Comparison of ENCODE assay signal across 10 cellular contexts in genomic region chr17:75873587-75874322, GRCh38. TPM values are rescaled to one million over a fixed set of nuclear protein-coding genes. Genes with fewer than 3 reads are reported as not detected.
DNase-seq lines count a peak whose midpoint lies in the region; ATAC-seq and TF ChIP-seq lines count a peak whose summit lies in the region.
"Had no signal": no experiment of that assay in that cellular context is flagged by ENCODE, and none has a peak within 500 bp of the region (broad histone marks: within the 10 kb centered on the region; RNA-seq: fewer than 3 reads in every experiment).

No MANE protein-coding gene starts in this region.

- DNase-seq in activated CD4-positive, alpha-beta memory T cell treated with anti-CD3 and anti-CD28 coated beads, Interleukin-2, amount 10 ng/mL, durations not matched to agents 7 days and 5 days = no peak
- no peak for DNase-seq in right cardiac atrium
- DNase-seq in stomach = no peak
- no peak for DNase-seq in COR-L47 (lab: John Stamatoyannopoulos, UW)
- no peak for DNase-seq in mesothelial cell of epicardium (ENCODE audit: low spot score in 2 of 2, unreplicated experiment in 2 of 2)
- DNase-seq in MV-4-11 (lab: John Stamatoyannopoulos, UW) = no peak
- no peak for DNase-seq in glomerular visceral epithelial cell (ENCODE audit: extremely low spot score)
- DNase-seq: activated CD4-positive, alpha-beta T cell treated with anti-CD3 and anti-CD28 coated beads, Interleukin-2, amount 50 U/mL, for 48 hours had no signal

- TF ChIP-seq POLR2A in stomach (IDR thresholded peaks at IDR 0.05) = no peak

- peak overlapping the region; percentile 96 for H3K27ac Mint-ChIP-seq in activated CD4-positive, alpha-beta memory T cell treated with anti-CD3 and anti-CD28 coated beads, Interleukin-2, amount 10 ng/mL, durations not matched to agents 7 days and 5 days
- no peak overlapping the region for H3K27ac Mint-ChIP-seq in mesothelial cell of epicardium

- intact Hi-C loops in right cardiac atrium (cut with DNase I) (no loop called here), stomach (cut with DNase I; ENCODE audit: low total_unique reads) (no loop called here)

- H3K36me3 ChIP-seq in HEK293 (ENCODE audit: control insufficient read depth in 2 of 2, insufficient read depth in 1 of 2, low read length in 2 of 2) = peaks cover 0 to 4% of the 10 kb centered on the region in 2 experiments; a peak in 1 of 3 replicates
- H3K36me3 ChIP-seq in stomach = peaks cover 8 to 23% (median 18%) of the 10 kb centered on the region in 4 donors

- TF ChIP-seq CTCF in HEK293 (tag by site-specific recombination; IDR thresholded peaks at IDR 0.05) (no peak), stomach (IDR thresholded peaks at IDR 0.05) (no peak), mesothelial cell of epicardium (IDR thresholded peaks at IDR 0.05; ENCODE audit: unreplicated experiment) (no peak)

- CTCF ChIA-PET in HEK293 (lab: Yijun Ruan, JAX) = interaction anchor here (0.5 to 7.6 kb wide), 7 partner anchors 9 to 308 kb away, joined by 3 to 84 read pairs (median 5); no protein-coding TSS in a partner anchor
- CTCF ChIA-PET in activated CD4-positive, alpha-beta memory T cell treated with anti-CD3 and anti-CD28 coated beads, Interleukin-2, amount 10 ng/mL, durations not matched to agents 7 days and 5 days (lab: Charles Lee) = interaction anchor here (0.6 to 7.5 kb wide), 6 partner anchors 9 to 32 kb away, joined by 3 to 91 read pairs (median 7); partner anchors contain the start of genes TRIM65 and WBP2

- H3K4me1 ChIP-seq in HEK293 (ENCODE audit: control insufficient read depth, insufficient read depth, low read length) (peaks cover 4% of the 10 kb centered on the region), right cardiac atrium (ENCODE audit: control insufficient read depth, insufficient read depth, low read length) (peaks cover 22% of the 10 kb centered on the region), stomach (peaks cover 53 to 91% (median 83%) of the 10 kb centered on the region in 4 donors)

- peaks cover 2% of the 10 kb centered on the region for H3K27me3 Mint-ChIP-seq in activated CD4-positive, alpha-beta memory T cell treated with anti-CD3 and anti-CD28 coated beads, Interleukin-2, amount 10 ng/mL, durations not matched to agents 7 days and 5 days
- peaks cover 34% of the 10 kb centered on the region for H3K27me3 Mint-ChIP-seq in mesothelial cell of epicardium (ENCODE audit: low read depth)

- no peaks in the 10 kb centered on the region for H3K9me3 Mint-ChIP-seq in activated CD4-positive, alpha-beta memory T cell treated with anti-CD3 and anti-CD28 coated beads, Interleukin-2, amount 10 ng/mL, durations not matched to agents 7 days and 5 days
- H3K9me3 Mint-ChIP-seq in mesothelial cell of epicardium = no peaks in the 10 kb centered on the region

- POLR2A ChIA-PET in HEK293 (lab: Yijun Ruan, JAX) = interaction anchor here (1.0 to 2.0 kb wide), 2 partner anchors 18 to 94 kb away, joined by 3 to 26 read pairs; partner anchors contain the start of gene WBP2
- POLR2A ChIA-PET in activated CD4-positive, alpha-beta memory T cell treated with anti-CD3 and anti-CD28 coated beads, Interleukin-2, amount 10 ng/mL, durations not matched to agents 7 days and 5 days (lab: Charles Lee) = interaction anchor here (0.7 to 12.6 kb wide), 12 partner anchors 9 to 97 kb away, joined by 3 to 221 read pairs (median 6); partner anchors contain the start of genes MRPL38, TRIM65, UNC13D and UNK

- H3K36me3 Mint-ChIP-seq in activated CD4-positive, alpha-beta memory T cell treated with anti-CD3 and anti-CD28 coated beads, Interleukin-2, amount 10 ng/mL, durations not matched to agents 7 days and 5 days (ENCODE audit: low read depth) = peaks cover 25% of the 10 kb centered on the region
- no peaks in the 10 kb centered on the region for H3K36me3 Mint-ChIP-seq in mesothelial cell of epicardium

- H3K9me3 ChIP-seq in HEK293 (ENCODE audit: control insufficient read depth, insufficient read depth, low read depth, low read length) (no peaks in the 10 kb centered on the region), right cardiac atrium (ENCODE audit: control insufficient read depth, low read length) (no peaks in the 10 kb centered on the region), stomach (no peaks in the 10 kb centered on the region)

- TF ChIP-seq EP300 in stomach (IDR thresholded peaks at IDR 0.05) = no peak

- H3K27me3 ChIP-seq in right cardiac atrium (ENCODE audit: control insufficient read depth, insufficient read depth) (no peaks in the 10 kb centered on the region), stomach (peaks cover 0 to 12% (median 0%) of the 10 kb centered on the region in 3 donors)

- peaks cover 53% of the 10 kb centered on the region for H3K4me1 Mint-ChIP-seq in activated CD4-positive, alpha-beta memory T cell treated with anti-CD3 and anti-CD28 coated beads, Interleukin-2, amount 10 ng/mL, durations not matched to agents 7 days and 5 days
- peaks cover 15% of the 10 kb centered on the region for H3K4me1 Mint-ChIP-seq in mesothelial cell of epicardium

- ATAC-seq in right cardiac atrium = no peak

- H3K4me3 ChIP-seq in HEK293 (ENCODE audit: low read depth, low read length) = no peak overlapping the region
- no peak overlapping the region for H3K4me3 ChIP-seq in right cardiac atrium (ENCODE audit: low read length)
- H3K4me3 ChIP-seq in stomach = no peak overlapping the region

- no peak overlapping the region for H3K4me3 Mint-ChIP-seq in activated CD4-positive, alpha-beta memory T cell treated with anti-CD3 and anti-CD28 coated beads, Interleukin-2, amount 10 ng/mL, durations not matched to agents 7 days and 5 days
- H3K4me3 Mint-ChIP-seq in mesothelial cell of epicardium = no peak overlapping the region

- H3K27ac ChIP-seq in HEK293 (ENCODE audit: extremely low read depth, low read depth, low read length) = no peak overlapping the region
- H3K27ac ChIP-seq in right cardiac atrium (ENCODE audit: low read length) = peak overlapping the region; percentile 63
- H3K27ac ChIP-seq in stomach = peak overlapping the region; percentile 84 to 96 (median 91)
- H3K27ac ChIP-seq: HL-60 had no signal

- WGBS in right cardiac atrium = 47% methylated on average over 11 of the region's 11 CpGs
- 52 to 65% (median 56%) methylated on average over 10 to 11 of the region's 11 CpGs for WGBS in stomach, 5 donors

TF ChIP-seq in HEK293, 187 proteins besides CTCF, POLR2A, EP300 and RAD21 (continues in another document):
- peak; percentile 99 for TF ChIP-seq ZNF664 (tag by site-specific recombination; IDR thresholded peaks at IDR 0.05)
- TF ChIP-seq ZNF24 (tag by site-specific recombination; IDR thresholded peaks at IDR 0.05) = 0 out of 2 replicates have a peak, but pooled peaks have one; percentile 47
- TF ChIP-seq, protein P1, sequence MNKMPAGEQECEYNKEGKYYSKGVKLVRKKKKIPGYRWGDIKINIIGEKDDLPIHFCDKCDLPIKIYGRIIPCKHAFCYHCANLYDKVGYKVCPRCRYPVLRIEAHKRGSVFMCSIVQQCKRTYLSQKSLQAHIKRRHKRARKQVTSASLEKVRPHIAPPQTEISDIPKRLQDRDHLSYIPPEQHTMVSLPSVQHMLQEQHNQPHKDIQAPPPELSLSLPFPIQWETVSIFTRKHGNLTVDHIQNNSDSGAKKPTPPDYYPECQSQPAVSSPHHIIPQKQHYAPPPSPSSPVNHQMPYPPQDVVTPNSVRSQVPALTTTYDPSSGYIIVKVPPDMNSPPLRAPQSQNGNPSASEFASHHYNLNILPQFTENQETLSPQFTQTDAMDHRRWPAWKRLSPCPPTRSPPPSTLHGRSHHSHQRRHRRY (tag by site-specific recombination; IDR thresholded peaks at IDR 0.05) = no peak

RNA-seq across cellular contexts. Expression of gene TRIM47, which starts 4.6 kb away (rescaled TPM):
- total RNA-seq in activated CD4-positive, alpha-beta memory T cell treated with anti-CD3 and anti-CD28 coated beads, Interleukin-2, amount 10 ng/mL, durations not matched to agents 7 days and 5 days = 10 to 100 TPM; 31.9 to 33.8 TPM
- total RNA-seq in right cardiac atrium (10 to 100 TPM; 24.1 to 25.9 (median 25.3) TPM), stomach (10 to 100 TPM in 4 of 5 donors, 1 to 10 TPM in 1; 3.5 to 40.4 (median 11.9) TPM), mesothelial cell of epicardium (2.8 to 3.1 TPM (median 2.9 TPM) in 3 replicates)
- polyA plus RNA-seq in right cardiac atrium (19.2 TPM), stomach (10 to 100 TPM; 24.2 to 34.7 (median 28.4) TPM)

RNA-seq across cellular contexts. Expression of gene WBP2, which starts 18.6 kb away (rescaled TPM):
- 100 to 1,000 TPM; 107 to 114 TPM for total RNA-seq in activated CD4-positive, alpha-beta memory T cell treated with anti-CD3 and anti-CD28 coated beads, Interleukin-2, amount 10 ng/mL, durations not matched to agents 7 days and 5 days
- 100 to 1,000 TPM; 112 to 128 (median 118) TPM for total RNA-seq in right cardiac atrium
- 109 TPM for polyA plus RNA-seq in right cardiac atrium
- total RNA-seq in stomach = 100 to 1,000 TPM in 1 of 5 donors, 10 to 100 TPM in 4; 28.6 to 122 (median 46.1) TPM
- 100 to 1,000 TPM in 1 of 3 donors, 10 to 100 TPM in 2; 87.3 to 104 (median 98.6) TPM for polyA plus RNA-seq in stomach
- 42.3 to 46.0 TPM (median 45.8 TPM) in 3 replicates for total RNA-seq in mesothelial cell of epicardium

RNA-seq across cellular contexts. Expression of gene TRIM65, which starts 23.0 kb away (rescaled TPM):
- 10 to 100 TPM; 24.9 to 26.1 TPM for total RNA-seq in activated CD4-positive, alpha-beta memory T cell treated with anti-CD3 and anti-CD28 coated beads, Interleukin-2, amount 10 ng/mL, durations not matched to agents 7 days and 5 days
- total RNA-seq in right cardiac atrium (10 to 100 TPM in 1 of 4 donors, 1 to 10 TPM in 3; 5.7 to 10.7 (median 7.7) TPM), stomach (10 to 100 TPM in 3 of 5 donors, 1 to 10 TPM in 1, not detected in 1; 9.2 to 26.6 (median 16.9) TPM), mesothelial cell of epicardium (21.2 to 21.9 TPM (median 21.4 TPM) in 3 replicates)
- polyA plus RNA-seq in right cardiac atrium (7.9 TPM), stomach (10 to 100 TPM in 1 of 3 donors, 1 to 10 TPM in 2; 8.1 to 10.6 (median 9.5) TPM)

RNA-seq across cellular contexts. Expression of gene UNC13D, which starts 29.6 kb away (rescaled TPM):
- total RNA-seq in activated CD4-positive, alpha-beta memory T cell treated with anti-CD3 and anti-CD28 coated beads, Interleukin-2, amount 10 ng/mL, durations not matched to agents 7 days and 5 days = 100 to 1,000 TPM; 179 to 190 TPM
- total RNA-seq in right cardiac atrium (10 to 100 TPM; 12.6 to 30.4 (median 27.4) TPM), stomach (10 to 100 TPM in 4 of 5 donors, 1 to 10 TPM in 1; 9.0 to 45.5 (median 25.5) TPM), mesothelial cell of epicardium (6.0 to 7.7 TPM (median 6.8 TPM) in 3 replicates)
- polyA plus RNA-seq in right cardiac atrium (18.8 TPM), stomach (10 to 100 TPM in 2 of 3 donors, 1 to 10 TPM in 1; 6.4 to 18.5 (median 17.9) TPM)

RNA-seq across cellular contexts. Expression of gene MRPL38, which starts 30.9 kb away (rescaled TPM):
- total RNA-seq in activated CD4-positive, alpha-beta memory T cell treated with anti-CD3 and anti-CD28 coated beads, Interleukin-2, amount 10 ng/mL, durations not matched to agents 7 days and 5 days = 10 to 100 TPM; 79.9 to 85.0 TPM
- total RNA-seq in right cardiac atrium = 10 to 100 TPM; 64.1 to 94.2 (median 83.8) TPM
- 57.9 TPM for polyA plus RNA-seq in right cardiac atrium
- 100 to 1,000 TPM in 1 of 5 donors, 10 to 100 TPM in 3, 1 to 10 TPM in 1; 9.3 to 244 (median 29.9) TPM for total RNA-seq in stomach
- 10 to 100 TPM; 54.2 to 89.2 (median 73.9) TPM for polyA plus RNA-seq in stomach
- total RNA-seq in mesothelial cell of epicardium = 77.8 to 91.1 TPM (median 82.2 TPM) in 3 replicates
